Comparison of ENCODE assay signal across 13 cellular contexts in genomic region chr4:154471924-154472323, GRCh38. TPM values are rescaled to one million over a fixed set of nuclear protein-coding genes. Genes with fewer than 3 reads are reported as not detected.
DNase-seq lines count a peak whose midpoint lies in the region; ATAC-seq and TF ChIP-seq lines count a peak whose summit lies in the region.
"Had no signal": no experiment of that assay in that cellular context is flagged by ENCODE, and none has a peak within 500 bp of the region (broad histone marks: within the 10 kb centered on the region; RNA-seq: fewer than 3 reads in every experiment).

No MANE protein-coding gene starts in this region.

- H3K27me3 ChIP-seq in sigmoid colon (no peaks in the 10 kb centered on the region), neuronal stem cell (ENCODE audit: control insufficient read depth in 3 of 3, insufficient read depth in 3 of 3, low read depth in 1 of 3, low read length in 3 of 3) (peaks cover 0 to 3% (median 0%) of the 10 kb centered on the region in 3 experiments)

- H3K14ac ChIP-seq in neuronal stem cell (ENCODE audit: low read length): no peak overlapping the region

- H3K9ac ChIP-seq in neuronal stem cell (ENCODE audit: low read depth, low read length, poor library complexity): no peak overlapping the region

- H3K79me1 ChIP-seq in neuronal stem cell (ENCODE audit: low read depth, low read length): no peaks in the 10 kb centered on the region

- H2BK5ac ChIP-seq in neuronal stem cell (ENCODE audit: low read length): no peak overlapping the region

- intact Hi-C loops in sigmoid colon (cut with DNase I): no loop called here

- H3K36me3 ChIP-seq in sigmoid colon: no peaks in the 10 kb centered on the region
- no peaks in the 10 kb centered on the region for H3K36me3 ChIP-seq in neuronal stem cell (replicated peaks in 1 of 2; ENCODE audit: control insufficient read depth in 2 of 2, insufficient read depth in 2 of 2, low read length in 2 of 2)

- H2BK120ac ChIP-seq in neuronal stem cell (ENCODE audit: low read depth, low read length): no peak overlapping the region

- H3K27ac ChIP-seq in sigmoid colon (peak overlapping the region in 2 of 4 donors; percentile 33 to 50), neuronal stem cell (replicated peaks; ENCODE audit: low read length) (no peak overlapping the region)
- H3K27ac ChIP-seq: coronary artery had no signal

- H3K23ac ChIP-seq in neuronal stem cell (ENCODE audit: low read depth, low read length, poor library complexity): no peak overlapping the region

- no peak overlapping the region for H4K91ac ChIP-seq in neuronal stem cell (ENCODE audit: low read depth, low read length, poor library complexity)

- H3K9me3 ChIP-seq in sigmoid colon (no peaks in the 10 kb centered on the region), neuronal stem cell (replicated peaks in 1 of 2; ENCODE audit: control insufficient read depth in 2 of 2, insufficient read depth in 1 of 2, low read depth in 1 of 2, low read length in 2 of 2) (no peaks in the 10 kb centered on the region)

- no peak overlapping the region for H2BK12ac ChIP-seq in neuronal stem cell (ENCODE audit: low read length)

- no peak overlapping the region for H2AK5ac ChIP-seq in neuronal stem cell (ENCODE audit: low read depth, low read length)

- 13 to 32% methylated on average over 1 of the region's 1 CpG for WGBS in sigmoid colon, 2 donors
- WGBS in neuronal stem cell (ENCODE audit: extremely low coverage in 2 of 2, insufficient read length in 2 of 2, insufficient replicate concordance in 1 of 2), 2 donors: no CpG with 5 or more reads among the region's 1 CpG

- no peak overlapping the region for H3K4ac ChIP-seq in neuronal stem cell (ENCODE audit: low read length)

- TF ChIP-seq EP300 in sigmoid colon (IDR thresholded peaks at IDR 0.05): no peak

- H3K4me3 ChIP-seq in sigmoid colon (no peak overlapping the region), neuronal stem cell (ENCODE audit: low read length in 2 of 2) (no peak overlapping the region)
- H3K4me3 ChIP-seq: coronary artery had no signal

- TF ChIP-seq POLR2A in sigmoid colon (IDR thresholded peaks at IDR 0.05): no peak

- no peak overlapping the region for H2AFZ ChIP-seq in neuronal stem cell (ENCODE audit: low read length)

- no peak overlapping the region for H4K8ac ChIP-seq in neuronal stem cell (ENCODE audit: low read depth, low read length)

- ATAC-seq in HG02678 (IDR thresholded peaks at IDR 0.05; ENCODE audit: unreplicated experiment) (peak; percentile 79), HG03558 (IDR thresholded peaks at IDR 0.05; ENCODE audit: extremely low read depth, unreplicated experiment) (peak; percentile 49)

- TF ChIP-seq CTCF in sigmoid colon (IDR thresholded peaks at IDR 0.05): no peak

- H3K18ac ChIP-seq in neuronal stem cell (ENCODE audit: low read length): no peak overlapping the region

- no peak overlapping the region for H3K4me2 ChIP-seq in neuronal stem cell (ENCODE audit: insufficient read depth, low read length, poor library complexity, severe bottlenecking)

- H3K4me1 ChIP-seq in sigmoid colon: peaks cover 0 to 27% (median 16%) of the 10 kb centered on the region in 4 donors
- no peaks in the 10 kb centered on the region for H3K4me1 ChIP-seq in neuronal stem cell (ENCODE audit: control insufficient read depth in 2 of 2, insufficient read depth in 1 of 2, low read depth in 1 of 2, low read length in 2 of 2)

- no peak overlapping the region for H2BK15ac ChIP-seq in neuronal stem cell (ENCODE audit: low read length)

- DNase-seq in NCI-H1417 (lab: John Stamatoyannopoulos, UW) (peak in 2 of 3 experiments; percentile 23 to 45), NCI-H1417 treated with DMSO at 0.1 percent for 48 hours (lab: John Stamatoyannopoulos, UW) (no peak), sigmoid colon (peak; percentile 70), HK-2 (ENCODE audit: unreplicated experiment) (no peak), neuronal stem cell (ENCODE audit: low spot score) (no peak), AG08396 (ENCODE audit: low spot score) (no peak)
- DNase-seq: 8988T; stimulated activated CD8-positive, alpha-beta memory T cell treated with anti-CD3 and anti-CD28 coated beads, Interleukin-4, amount 100 ng/mL, for 48 hours had no signal

RNA-seq across cellular contexts. Expression of gene DCHS2, which starts 19.7 kb away (rescaled TPM):
- total RNA-seq in sigmoid colon: 10 to 100 TPM; 13.6 to 24.1 (median 17.2) TPM
- under 1 TPM; under 0.01 to 0.61 (median under 0.01) TPM for polyA plus RNA-seq in sigmoid colon
- polyA plus RNA-seq in neuronal stem cell (2013, experiment 1 of 2): 0.35 TPM
- polyA plus RNA-seq in neuronal stem cell (2013, experiment 2 of 2): 0.33 TPM
- total RNA-seq: G401, glomerular endothelial cell had no signal

Comparison
In these comparisons a context has a peak if more than half of its experiments do, and no peak if none do; other contexts are left out.
1. DNase-seq: peak in NCI-H1417 (2 of 3) and sigmoid colon (single experiment); none in NCI-H1417 treated with DMSO at 0.1 percent for 48 hours (single experiment), HK-2 (single experiment), neuronal stem cell (single experiment) and AG08396 (single experiment).